In genomic region chr6:157761331-157761921, GRCh38 we compare ENCODE assay signal across 9 cellular contexts.
DNase-seq lines count a peak whose midpoint lies in the region; ATAC-seq and TF ChIP-seq lines count a peak whose summit lies in the region.
"Had no signal": no experiment of that assay in that cellular context is flagged by ENCODE, and none has a peak within 500 bp of the region (broad histone marks: within the 10 kb centered on the region; RNA-seq: fewer than 3 reads in every experiment).

No MANE protein-coding gene starts in this region.

- H3K4me3 Mint-ChIP-seq in osteocyte (ENCODE audit: unreplicated experiment) = no peak overlapping the region

- peak overlapping the region; percentile 69 for H3K9ac ChIP-seq in adipocyte (ENCODE audit: low read length)
- H3K9ac ChIP-seq: KMS-11 had no signal

- H3K36me3 Mint-ChIP-seq in osteocyte (ENCODE audit: unreplicated experiment) = no peaks in the 10 kb centered on the region

- no peaks in the 10 kb centered on the region for H3K36me3 ChIP-seq in adipocyte (ENCODE audit: control insufficient read depth, insufficient read depth, low read length, severe bottlenecking)

- TF ChIP-seq CTCF in osteocyte (IDR thresholded peaks at IDR 0.05) = no peak

- peak overlapping the region; percentile 51 for H3K4me3 ChIP-seq in adipocyte (ENCODE audit: low read length)

- H3K27ac Mint-ChIP-seq in osteocyte (ENCODE audit: unreplicated experiment) = peak overlapping the region; percentile 98

- peak; percentile 46 for ATAC-seq in GM21528 (IDR thresholded peaks at IDR 0.05; ENCODE audit: low FRiP score, unreplicated experiment)

- peaks cover 51% of the 10 kb centered on the region for H3K4me1 ChIP-seq in adipocyte (ENCODE audit: control insufficient read depth, insufficient read depth, low read length)

- TF ChIP-seq EP300 in Ishikawa (IDR thresholded peaks at IDR 0.05; ENCODE audit: borderline replicate concordance) = no peak

- H3K27me3 ChIP-seq in adipocyte (replicated peaks; ENCODE audit: control insufficient read depth, insufficient read depth, low read length) = no peaks in the 10 kb centered on the region

- H3K27me3 Mint-ChIP-seq in osteocyte (ENCODE audit: unreplicated experiment) = no peaks in the 10 kb centered on the region

- DNase-seq in GM03348 (ENCODE audit: low spot score) = peak; percentile 42
- DNase-seq in adipocyte (ENCODE audit: low read depth) = peak; percentile 42
- DNase-seq in osteocyte (ENCODE audit: extremely low spot score, unreplicated experiment) = no peak
- DNase-seq in iPS-NIHi7 (ENCODE audit: extremely low spot score) = no peak
- no peak for DNase-seq in NCI-H526 (lab: John Stamatoyannopoulos, UW)
- DNase-seq in caudate nucleus (lab: John Stamatoyannopoulos, UW) = no peak

- H3K4me1 Mint-ChIP-seq in osteocyte (ENCODE audit: unreplicated experiment) = peaks cover 89% of the 10 kb centered on the region

- no peak for TF ChIP-seq RAD21 in Ishikawa (IDR thresholded peaks at IDR 0.05; ENCODE audit: low read depth)

- H3K27ac ChIP-seq in caudate nucleus (ENCODE audit: low read depth, low read length) = no peak overlapping the region
- H3K27ac ChIP-seq: KMS-11 had no signal

- no peaks in the 10 kb centered on the region for H3K9me3 ChIP-seq in adipocyte (ENCODE audit: control insufficient read depth, low read length)

- no peaks in the 10 kb centered on the region for H3K9me3 Mint-ChIP-seq in osteocyte (ENCODE audit: unreplicated experiment)

TF ChIP-seq in Ishikawa, 13 proteins besides CTCF, POLR2A, EP300 and RAD21:
- TF ChIP-seq FOXM1 (IDR thresholded peaks at IDR 0.05; ENCODE audit: borderline replicate concordance, low read depth) (no peak), NFIC (IDR thresholded peaks at IDR 0.05) (0 out of 2 replicates have a peak, but pooled peaks have one; percentile 24), TCF12 (IDR thresholded peaks at IDR 0.05; ENCODE audit: low read depth) (no peak; the same call in 1 of the 2 replicates), TEAD4 (IDR thresholded peaks at IDR 0.05) (no peak), CREB1 (IDR thresholded peaks at IDR 0.05; ENCODE audit: low read depth) (no peak), EGR1 (IDR thresholded peaks at IDR 0.05) (no peak), CEBPB (IDR thresholded peaks at IDR 0.05) (no peak)
- TF ChIP-seq, protein P1, sequence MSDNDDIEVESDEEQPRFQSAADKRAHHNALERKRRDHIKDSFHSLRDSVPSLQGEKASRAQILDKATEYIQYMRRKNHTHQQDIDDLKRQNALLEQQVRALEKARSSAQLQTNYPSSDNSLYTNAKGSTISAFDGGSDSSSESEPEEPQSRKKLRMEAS (IDR thresholded peaks at IDR 0.05) = 0 out of 2 replicates have a peak, but pooled peaks have one; percentile 15

Comparison
In these comparisons a context has a peak if more than half of its experiments do, and no peak if none do; other contexts are left out.
1. DNase-seq: peak in GM03348 (single experiment) and adipocyte (single experiment); none in osteocyte (single experiment), iPS-NIHi7 (single experiment), NCI-H526 (0 of 2) and caudate nucleus (0 of 61).